Comparison of ENCODE assay signal across 20 cellular contexts in genomic region chr3:186993940-186994670, GRCh38.
DNase-seq lines count a peak whose midpoint lies in the region; ATAC-seq and TF ChIP-seq lines count a peak whose summit lies in the region.
"Had no signal": no experiment of that assay in that cellular context is flagged by ENCODE, and none has a peak within 500 bp of the region (broad histone marks: within the 10 kb centered on the region; RNA-seq: fewer than 3 reads in every experiment).

No MANE protein-coding gene starts in this region.

- POLR2A ChIA-PET in CD4-positive, alpha-beta memory T cell (lab: Charles Lee; ENCODE audit: partially characterized antibody), result no interaction called here
- POLR2A ChIA-PET in WTC11 (lab: Charles Lee), result no interaction called here
- POLR2A ChIA-PET in naive thymus-derived CD4-positive, alpha-beta T cell (lab: Charles Lee), result interaction anchor here (0.6 kb wide), 1 partner anchor 101 kb away, joined by 3 read pairs; no protein-coding TSS in a partner anchor

- no peak overlapping the region; the same call in 1 of the 2 replicates for H3K4me2 ChIP-seq in GM23338
- H3K4me2 ChIP-seq: neural progenitor cell had no signal

- peak overlapping the region in 6 of 7 donors; percentile 53 to 77 (median 76) for H3K27ac Mint-ChIP-seq in CD4-positive, alpha-beta memory T cell
- H3K27ac Mint-ChIP-seq in GM23338 (peak overlapping the region; percentile 69; the same call in 1 of the 2 replicates), WTC11 (peak overlapping the region; percentile 86)
- H3K27ac Mint-ChIP-seq in naive thymus-derived CD4-positive, alpha-beta T cell, result peak overlapping the region in 8 of 9 donors; percentile 18 to 65 (median 42)
- H3K27ac Mint-ChIP-seq: endodermal cell, neural progenitor cell, type B pancreatic cell had no signal

- no peaks in the 10 kb centered on the region for H3K9me3 ChIP-seq in CD4-positive, alpha-beta memory T cell (ENCODE audit: control insufficient read depth in 1 of 2, low read length in 2 of 2)
- no peaks in the 10 kb centered on the region for H3K9me3 ChIP-seq in naive thymus-derived CD4-positive, alpha-beta T cell (ENCODE audit: control insufficient read depth in 2 of 3, low read length in 3 of 3)
- H3K9me3 ChIP-seq in effector memory CD4-positive, alpha-beta T cell (ENCODE audit: control insufficient read depth, low read length), result no peaks in the 10 kb centered on the region
- H3K9me3 ChIP-seq: HAP-1, lower lobe of right lung, SJCRH30 had no signal

- no peak for DNase-seq in CD4-positive, alpha-beta memory T cell
- DNase-seq in GM23338 (ENCODE audit: low spot score), result no peak
- no peak for DNase-seq in WTC11 (ENCODE audit: low spot score)
- DNase-seq in naive thymus-derived CD4-positive, alpha-beta T cell, result no peak
- no peak for DNase-seq in effector memory CD4-positive, alpha-beta T cell
- DNase-seq in DMS79 treated with DMSO at 0.1 percent for 48 hours (lab: John Stamatoyannopoulos, UW), result no peak
- no peak for DNase-seq in activated CD4-positive, CD25-positive, alpha-beta regulatory T cell treated with anti-CD3 and anti-CD28 coated beads, Interleukin-2, amount 50 U/mL, for 72 hours
- no peak for DNase-seq in NCI-H1436 (lab: John Stamatoyannopoulos, UW)
- DNase-seq: activated CD8-positive, alpha-beta memory T cell treated with anti-CD3 and anti-CD28 coated beads for 24 hours; activated gamma-delta T cell treated with Interleukin-2 at 50 U/mL for 16 hours; DMS53; endodermal cell; KG1; lower lobe of right lung; NCI-H1417 treated with DMSO at 0.1 percent for 48 hours; SJCRH30; stimulated activated CD4-positive, alpha-beta T cell treated with anti-CD3 and anti-CD28 coated beads, Interleukin-4, amount 100 ng/mL, for 24 hours had no signal

- H3K9me3 Mint-ChIP-seq in CD4-positive, alpha-beta memory T cell, result no peaks in the 10 kb centered on the region
- H3K9me3 Mint-ChIP-seq in GM23338 (no peaks in the 10 kb centered on the region; the same call in 2 of the 3 replicates), WTC11 (no peaks in the 10 kb centered on the region)
- no peaks in the 10 kb centered on the region for H3K9me3 Mint-ChIP-seq in naive thymus-derived CD4-positive, alpha-beta T cell
- H3K9me3 Mint-ChIP-seq: endodermal cell, neural progenitor cell, type B pancreatic cell had no signal

- H3K36me3 Mint-ChIP-seq in CD4-positive, alpha-beta memory T cell, result peaks cover 39 to 58% of the 10 kb centered on the region in 2 donors
- H3K36me3 Mint-ChIP-seq in GM23338 (ENCODE audit: low read depth), result peaks cover 28% of the 10 kb centered on the region
- H3K36me3 Mint-ChIP-seq in WTC11, result peaks cover 32% of the 10 kb centered on the region
- peaks cover 6 to 51% (median 29%) of the 10 kb centered on the region in 5 donors for H3K36me3 Mint-ChIP-seq in naive thymus-derived CD4-positive, alpha-beta T cell

- H3K4me3 Mint-ChIP-seq in CD4-positive, alpha-beta memory T cell, result no peak overlapping the region
- H3K4me3 Mint-ChIP-seq in GM23338 (no peak overlapping the region; the same call in 2 of the 3 replicates), WTC11 (no peak overlapping the region)
- peak overlapping the region in 1 of 10 donors; percentile 5 for H3K4me3 Mint-ChIP-seq in naive thymus-derived CD4-positive, alpha-beta T cell
- H3K4me3 Mint-ChIP-seq: endodermal cell, neural progenitor cell, type B pancreatic cell had no signal

- no peaks in the 10 kb centered on the region for H3K27me3 Mint-ChIP-seq in CD4-positive, alpha-beta memory T cell
- H3K27me3 Mint-ChIP-seq in GM23338 (ENCODE audit: insufficient read depth, low read depth, poor library complexity) (peaks cover 5% of the 10 kb centered on the region), WTC11 (ENCODE audit: low read depth) (no peaks in the 10 kb centered on the region)
- H3K27me3 Mint-ChIP-seq in naive thymus-derived CD4-positive, alpha-beta T cell, result no peaks in the 10 kb centered on the region
- H3K27me3 Mint-ChIP-seq: type B pancreatic cell had no signal

- no peak overlapping the region for H3K4me3 ChIP-seq in CD4-positive, alpha-beta memory T cell (ENCODE audit: low read length in 2 of 2)
- no peak overlapping the region for H3K4me3 ChIP-seq in GM23338
- no peak overlapping the region for H3K4me3 ChIP-seq in naive thymus-derived CD4-positive, alpha-beta T cell (ENCODE audit: low read length)
- H3K4me3 ChIP-seq in effector memory CD4-positive, alpha-beta T cell (ENCODE audit: insufficient read depth, low read depth, low read length, poor library complexity, severe bottlenecking), result no peak overlapping the region
- H3K4me3 ChIP-seq: HAP-1, lower lobe of right lung, neural progenitor cell, SJCRH30 had no signal

- H3K79me2 ChIP-seq in GM23338 (replicated peaks; ENCODE audit: insufficient read depth), result 0 out of 2 replicates have a peak, but pooled peaks cover 23% of the 10 kb centered on the region

- H4K20me1 ChIP-seq in GM23338 (replicated peaks; ENCODE audit: insufficient read depth), result no peaks in the 10 kb centered on the region; the same call in none of the 2 replicates

- peaks cover 8% of the 10 kb centered on the region; the same call in 1 of the 2 replicates for H3F3A ChIP-seq in GM23338 (replicated peaks; ENCODE audit: low read depth)

- no peak for ATAC-seq in GM23338
- no peak for ATAC-seq in WTC11
- ATAC-seq in naive thymus-derived CD4-positive, alpha-beta T cell, result no peak
- ATAC-seq: lower lobe of right lung had no signal

- H3K36me3 ChIP-seq in CD4-positive, alpha-beta memory T cell (ENCODE audit: insufficient read depth, low read length), result peaks cover 20% of the 10 kb centered on the region
- H3K36me3 ChIP-seq in GM23338 (ENCODE audit: insufficient read depth), result 0 out of 2 replicates have a peak, but pooled peaks cover 8% of the 10 kb centered on the region
- H3K36me3 ChIP-seq in naive thymus-derived CD4-positive, alpha-beta T cell (ENCODE audit: control insufficient read depth in 2 of 3, insufficient read depth in 3 of 3, low read length in 3 of 3), result peaks cover 0 to 32% (median under 1%) of the 10 kb centered on the region in 3 experiments
- peaks cover 23% of the 10 kb centered on the region for H3K36me3 ChIP-seq in effector memory CD4-positive, alpha-beta T cell (ENCODE audit: control insufficient read depth, insufficient read depth, low read length)
- H3K36me3 ChIP-seq: neural progenitor cell, SJCRH30 had no signal

- no peak overlapping the region for H2AFZ ChIP-seq in GM23338
- H2AFZ ChIP-seq: neural progenitor cell had no signal

- no peaks in the 10 kb centered on the region for H3K27me3 ChIP-seq in CD4-positive, alpha-beta memory T cell (ENCODE audit: insufficient read depth, low read length)
- H3K27me3 ChIP-seq in GM23338 (ENCODE audit: insufficient read depth), result no peaks in the 10 kb centered on the region
- H3K27me3 ChIP-seq in naive thymus-derived CD4-positive, alpha-beta T cell (ENCODE audit: control insufficient read depth in 2 of 2, insufficient read depth in 2 of 2, low read length in 2 of 2), result no peaks in the 10 kb centered on the region
- no peaks in the 10 kb centered on the region for H3K27me3 ChIP-seq in effector memory CD4-positive, alpha-beta T cell (replicated peaks; ENCODE audit: control insufficient read depth, insufficient read depth, low read length, poor library complexity, severe bottlenecking)
- H3K27me3 ChIP-seq: neural progenitor cell, SJCRH30 had no signal

- CTCF ChIA-PET in CD4-positive, alpha-beta memory T cell (lab: Charles Lee; ENCODE audit: partially characterized antibody), result interaction anchor here (0.7 to 1.4 kb wide), 2 partner anchors 24 to 145 kb away, joined by 3 to 4 read pairs; no protein-coding TSS in a partner anchor
- CTCF ChIA-PET in WTC11 (lab: Charles Lee), result interaction anchor here (1.0 to 2.3 kb wide), 2 partner anchors 11 to 145 kb away, joined by 4 to 6 read pairs; no protein-coding TSS in a partner anchor
- CTCF ChIA-PET in naive thymus-derived CD4-positive, alpha-beta T cell (lab: Charles Lee), result interaction anchor here (0.9 to 2.1 kb wide), 3 partner anchors 13 to 78 kb away, joined by 3 to 6 read pairs (median 4); no protein-coding TSS in a partner anchor

- no peaks in the 10 kb centered on the region for H3K9me2 ChIP-seq in GM23338 (ENCODE audit: insufficient read depth)

- intact Hi-C loops in CD4-positive, alpha-beta memory T cell (cut with micrococcal nuclease), result no loop called here
- intact Hi-C loops in naive thymus-derived CD4-positive, alpha-beta T cell (cut with micrococcal nuclease), result loop anchor here in 1 of 2 donors (5.0 kb wide), 1 partner anchor 42 kb away; no protein-coding TSS in a partner anchor

- H3K4me1 ChIP-seq in CD4-positive, alpha-beta memory T cell (ENCODE audit: insufficient read depth, low read length), result peaks cover 29% of the 10 kb centered on the region
- H3K4me1 ChIP-seq in GM23338 (ENCODE audit: insufficient read depth), result peaks cover 34% of the 10 kb centered on the region
- H3K4me1 ChIP-seq in naive thymus-derived CD4-positive, alpha-beta T cell (ENCODE audit: control insufficient read depth in 2 of 2, insufficient read depth in 2 of 2, low read length in 2 of 2), result peaks cover 0 to 12% of the 10 kb centered on the region in 2 donors
- H3K4me1 ChIP-seq in effector memory CD4-positive, alpha-beta T cell (ENCODE audit: control insufficient read depth, insufficient read depth, low read length, poor library complexity, severe bottlenecking), result peaks cover 2% of the 10 kb centered on the region

- TF ChIP-seq CTCF in GM23338 (conservative IDR thresholded peaks at IDR 0.05; ENCODE audit: low read depth in 2 of 2) (no peak), WTC11 (IDR thresholded peaks at IDR 0.05) (no peak)

- H3K4me1 Mint-ChIP-seq in CD4-positive, alpha-beta memory T cell, result peaks cover 42 to 65% (median 53%) of the 10 kb centered on the region in 4 donors
- H3K4me1 Mint-ChIP-seq in GM23338 (peaks cover 58% of the 10 kb centered on the region), WTC11 (peaks cover 62% of the 10 kb centered on the region)
- peaks cover 35 to 65% (median 55%) of the 10 kb centered on the region in 7 donors for H3K4me1 Mint-ChIP-seq in naive thymus-derived CD4-positive, alpha-beta T cell

- H3K27ac ChIP-seq in CD4-positive, alpha-beta memory T cell (ENCODE audit: low read depth, low read length), result no peak overlapping the region
- H3K27ac ChIP-seq in GM23338 (ENCODE audit: low read depth), result peak overlapping the region; percentile 62; the same call in 1 of the 2 replicates
- no peak overlapping the region for H3K27ac ChIP-seq in naive thymus-derived CD4-positive, alpha-beta T cell (ENCODE audit: low read depth, low read length)
- no peak overlapping the region for H3K27ac ChIP-seq in effector memory CD4-positive, alpha-beta T cell (ENCODE audit: insufficient read depth, low read length, poor library complexity, severe bottlenecking)
- H3K27ac ChIP-seq: lower lobe of right lung, neural progenitor cell, SJCRH30 had no signal

TF ChIP-seq in WTC11, 78 proteins besides CTCF, POLR2A, EP300 and RAD21 (continues in another document):
- TF ChIP-seq, protein P1, sequence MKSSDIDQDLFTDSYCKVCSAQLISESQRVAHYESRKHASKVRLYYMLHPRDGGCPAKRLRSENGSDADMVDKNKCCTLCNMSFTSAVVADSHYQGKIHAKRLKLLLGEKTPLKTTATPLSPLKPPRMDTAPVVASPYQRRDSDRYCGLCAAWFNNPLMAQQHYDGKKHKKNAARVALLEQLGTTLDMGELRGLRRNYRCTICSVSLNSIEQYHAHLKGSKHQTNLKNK (CRISPR knock-in tag; IDR thresholded peaks at IDR 0.05), result no peak
- TF ChIP-seq NFATC4 (CRISPR knock-in tag; IDR thresholded peaks at IDR 0.05) (no peak), NR3C1 (CRISPR knock-in tag; conservative IDR thresholded peaks at IDR 0.05; ENCODE audit: low read depth) (no peak)
